12 cellular contexts compared by ENCODE assay signal in the genomic region with DNA sequence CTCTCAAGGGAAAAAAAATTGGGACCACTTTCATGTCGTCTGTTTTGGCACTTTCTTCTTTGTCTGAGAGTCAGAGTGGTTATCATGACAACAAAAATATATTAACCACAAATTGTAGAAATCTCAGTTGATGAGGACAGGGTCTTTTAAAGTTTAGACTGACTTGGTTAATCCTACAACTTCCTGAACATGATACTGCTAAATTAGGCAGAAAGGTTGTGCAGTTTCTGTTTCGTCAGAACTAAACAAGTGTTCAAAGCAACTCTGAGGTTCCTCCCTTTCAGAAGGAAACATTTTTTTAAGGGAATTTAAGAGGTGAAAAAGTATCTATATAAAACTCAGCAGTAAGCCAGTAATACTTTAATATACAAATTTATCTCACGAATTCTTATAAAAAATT. TPM values are rescaled to one million over a fixed set of nuclear protein-coding genes. Genes with fewer than 3 reads are reported as not detected.
DNase-seq lines count a peak whose midpoint lies in the region; ATAC-seq, FAIRE-seq and TF ChIP-seq lines count a peak whose summit lies in the region.
"Had no signal": no experiment of that assay in that cellular context is flagged by ENCODE, and none has a peak within 500 bp of the region (broad histone marks: within the 10 kb centered on the region; RNA-seq: fewer than 3 reads in every experiment).

No MANE protein-coding gene starts in this region.

- H3K27ac ChIP-seq in GM12878 (ENCODE audit: control insufficient read depth, insufficient read depth) (no peak overlapping the region; the same call in 1 of the 2 replicates), transverse colon (peak overlapping the region; percentile 50 to 91 (median 71))
- H3K27ac ChIP-seq: brain microvascular endothelial cell, parathyroid adenoma, vagina had no signal

- CTCF ChIA-PET in GM12878 (lab: Yijun Ruan, JAX) = no interaction called here

- POLR2A ChIA-PET in GM12878 (lab: Charles Lee) = no interaction called here

- in situ Hi-C loops in GM12878 (cut with MboI) = no loop called here
- in situ Hi-C loops in transverse colon (cut with MboI; ENCODE audit: low pct_ligation_motif_present in 1 of 4, low pct_unique_long_range_greater_than_20kb in 1 of 4, low sequenced_read_pairs in 3 of 4) = loop anchor here in 2 of 4 donors (25.0 kb wide), 2 partner anchors 388 to 638 kb away; no protein-coding TSS in a partner anchor

- RAD21 ChIA-PET in GM12878 (lab: Charles Lee; ENCODE audit: unreplicated experiment) = no interaction called here

- H3K4me3 ChIP-seq in GM12878 (no peak overlapping the region), transverse colon (no peak overlapping the region)
- H3K4me3 ChIP-seq: vagina had no signal

- H3K27me3 ChIP-seq in GM12878 (replicated peaks in 1 of 2; ENCODE audit: control insufficient read depth in 2 of 2, insufficient read depth in 2 of 2, low read length in 1 of 2) (no peaks in the 10 kb centered on the region), transverse colon (no peaks in the 10 kb centered on the region)
- H3K27me3 ChIP-seq: brain microvascular endothelial cell, vagina had no signal

- DNase-seq in GM12878 (ENCODE audit: low read depth, low spot score) (no peak), transverse colon (no peak), GM19239 (ENCODE audit: insufficient read length, low spot score) (no peak), NCI-H524 (lab: John Stamatoyannopoulos, UW) (no peak)
- no peak for DNase-seq in activated naive CD4-positive, alpha-beta T cell treated with anti-CD3 and anti-CD28 coated beads, Interleukin-2, amount 50 U/mL, for 16 hours
- DNase-seq: brain microvascular endothelial cell, DMS53, NCI-H1092 had no signal

- intact Hi-C loops in GM12878 (cut with micrococcal nuclease; ENCODE audit: unreplicated experiment) (no loop called here), transverse colon (cut with DNase I; ENCODE audit: low total_unique reads) (no loop called here)

- FAIRE-seq in GM12878 (lab: Jason Lieb, UNC) (no peak), GM19239 (lab: Jason Lieb, UNC) (no peak)

- ATAC-seq in GM21360 (IDR thresholded peaks at IDR 0.05; ENCODE audit: unreplicated experiment) (peak; percentile 66), HG03135 (IDR thresholded peaks at IDR 0.05; ENCODE audit: unreplicated experiment) (peak; percentile 68), GM12878 (peak; percentile 41; the same call in 1 of the 3 replicates)

- no peak for TF ChIP-seq CTCF in GM12878 (IDR thresholded peaks at IDR 0.05 in 2 of 3, conservative IDR thresholded peaks at IDR 0.05 in 1 of 3; ENCODE audit: control insufficient read depth in 2 of 3, extremely low read depth in 1 of 3, insufficient read depth in 1 of 3, low read depth in 3 of 3, low read length in 3 of 3)
- TF ChIP-seq CTCF in transverse colon (IDR thresholded peaks at IDR 0.05) = no peak

- no peak for TF ChIP-seq EP300 in GM12878 (IDR thresholded peaks at IDR 0.05; ENCODE audit: borderline replicate concordance in 1 of 2, control insufficient read depth in 1 of 2, low read depth in 2 of 2, low read length in 2 of 2)
- no peak for TF ChIP-seq EP300 in transverse colon (IDR thresholded peaks at IDR 0.05; ENCODE audit: low read depth)

- 34% methylated on average over 3 of the region's 3 CpGs for WGBS in GM12878 (ENCODE audit: insufficient coverage, insufficient replicate concordance, low lambda C conversion rate, missing lambda C conversion rate)
- WGBS in transverse colon (ENCODE audit: low coverage in 1 of 2), 2 donors = 33 to 35% methylated on average over 3 of the region's 3 CpGs

- peak overlapping the region; percentile 56; the same call in 1 of the 2 replicates for H3K4me2 ChIP-seq in GM12878 (ENCODE audit: control insufficient read depth, insufficient read depth)

- H4K20me1 ChIP-seq in GM12878 (ENCODE audit: control insufficient read depth, insufficient read depth) = no peaks in the 10 kb centered on the region

- H3K9ac ChIP-seq in GM12878 (ENCODE audit: control insufficient read depth, insufficient read depth, low read length) = no peak overlapping the region
- H3K9ac ChIP-seq: parathyroid adenoma had no signal

- TF ChIP-seq POLR2A in GM12878 (IDR thresholded peaks at IDR 0.05; ENCODE audit: low read depth, low read length) (no peak), transverse colon (IDR thresholded peaks at IDR 0.05) (no peak)

- H2AFZ ChIP-seq in GM12878 (ENCODE audit: control insufficient read depth, low read depth, low read length) = peak overlapping the region; percentile 77
- H2AFZ ChIP-seq: parathyroid adenoma had no signal

- BruUV-seq in GM12878 (replicated peaks; lab: Mats Ljungman, UMichigan) = no TSS peak

- H3K36me3 ChIP-seq in GM12878 (ENCODE audit: control insufficient read depth in 2 of 2, insufficient read depth in 2 of 2, low read length in 1 of 2) (no peaks in the 10 kb centered on the region), transverse colon (peaks cover 0 to 12% (median 5%) of the 10 kb centered on the region in 4 donors)
- H3K36me3 ChIP-seq: brain microvascular endothelial cell, vagina had no signal

- no peaks in the 10 kb centered on the region for H3K79me2 ChIP-seq in GM12878 (ENCODE audit: control insufficient read depth, insufficient read depth, low read length)
- H3K79me2 ChIP-seq: parathyroid adenoma had no signal

- H3K4me1 ChIP-seq in GM12878 (ENCODE audit: control insufficient read depth, insufficient read depth, low read length) (peaks cover 3% of the 10 kb centered on the region; the same call in 1 of the 2 replicates), transverse colon (peaks cover 5 to 51% (median 27%) of the 10 kb centered on the region in 4 donors)
- H3K4me1 ChIP-seq: parathyroid adenoma had no signal

- H3K9me3 ChIP-seq in GM12878 (replicated peaks; ENCODE audit: control insufficient read depth, insufficient read depth, low read length) = no peaks in the 10 kb centered on the region
- H3K9me3 ChIP-seq in transverse colon = no peaks in the 10 kb centered on the region
- H3K9me3 ChIP-seq: vagina had no signal

- no peak for TF ChIP-seq RAD21 in GM12878 (IDR thresholded peaks at IDR 0.05; ENCODE audit: insufficient read depth, low read depth, low read length)

- SMC1A ChIA-PET in GM12878 (lab: Charles Lee; ENCODE audit: uncharacterized antibody, unreplicated experiment) = no interaction called here

TF ChIP-seq in GM12878, 131 proteins besides CTCF, POLR2A, EP300 and RAD21:
- TF ChIP-seq NFIC (IDR thresholded peaks at IDR 0.05; ENCODE audit: low read depth, low read length) (no peak), ATF3 (IDR thresholded peaks at IDR 0.05; ENCODE audit: borderline replicate concordance, extremely low read depth, low read depth, low read length) (no peak), SRF (IDR thresholded peaks at IDR 0.05; ENCODE audit: low read depth in 2 of 2, low read length in 2 of 2) (peak in 1 of 2 experiments; percentile 65; a peak in 1 of 4 replicates), ATF2 (IDR thresholded peaks at IDR 0.05; ENCODE audit: low read length) (no peak)
TF ChIP-seq in GM12878: peak in this region for 1.

RNA-seq across cellular contexts. Expression of gene KLF5, which starts 15.3 kb away (rescaled TPM):
- 1.8 and 2.2 TPM in 2 replicates for total RNA-seq in GM12878 (2013; cell fraction: nucleolus; rRNA removed)
- total RNA-seq in GM12878 (2014; rRNA removed) (0.96 and 2.2 TPM in 2 replicates), GM12878 (2014; rRNA removed; fragmentation: Illumina TruSeq; extraction: Trizol) (1.3 and 2.5 TPM in 2 replicates), GM12878 (2021) (2.4 and 2.7 TPM in 2 replicates), transverse colon (100 to 1,000 TPM; 192 to 334 (median 270) TPM)
- 1.2 TPM for polyA plus RNA-seq in GM12878 (2011; ENCODE audit: low read depth)
- polyA plus RNA-seq in GM12878 (2011; rRNA removed) (0.50 and 0.65 TPM in 2 replicates), GM12878 (2014; fragmentation: Illumina TruSeq; extraction: Trizol) (3.9 and 5.2 TPM in 2 replicates), GM12878 (2014; fragmentation: Nextera tagmentation; extraction: Ambion mirVana) (1 to 10 TPM in 1 of 2 experiments, under 1 TPM in 1; 0.68 to 1.0 TPM), GM12878 (2014; rRNA removed) (1.1 and 1.4 TPM in 2 replicates), GM12878 (2016; fragmentation: Nextera tagmentation; extraction: Ambion mirVana) (1 to 10 TPM in 1 of 2 experiments, under 1 TPM in 1; 0.43 to 1.5 TPM)
- polyA plus RNA-seq in GM12878 (2011; cell fraction: cytosol; rRNA removed) = 0.85 and 0.88 TPM in 2 replicates
- 0.50 and 0.70 TPM in 2 replicates for polyA plus RNA-seq in GM12878 (2011; cell fraction: nucleus; rRNA removed)
- 1.2 and 1.8 TPM in 2 replicates for polyA plus RNA-seq in GM12878 (2012)
- polyA minus RNA-seq in GM12878 (2011; rRNA and poly(A)+ RNA removed) = 0.31 and 1.2 TPM in 2 replicates
- 2.5 and 6.8 TPM in 2 replicates for polyA minus RNA-seq in GM12878 (2011; cell fraction: cytosol; rRNA and poly(A)+ RNA removed)
- polyA minus RNA-seq in GM12878 (2011; cell fraction: nucleus; rRNA and poly(A)+ RNA removed) = 1.6 and 3.0 TPM in 2 replicates

Comparison
In these comparisons a context has a peak if more than half of its experiments do, and no peak if none do; other contexts are left out.
1. RNA of gene KLF5, which starts 15.3 kb away (total RNA-seq): 192 to 334 TPM in transverse colon; 0.96 to 2.7 TPM in GM12878; every median in the first group is over 10 times any median in the second.
2. Peak in every context shown above with its lines, with median percentiles within 50 percentile points of each other: ATAC-seq.